In the genomic region with DNA sequence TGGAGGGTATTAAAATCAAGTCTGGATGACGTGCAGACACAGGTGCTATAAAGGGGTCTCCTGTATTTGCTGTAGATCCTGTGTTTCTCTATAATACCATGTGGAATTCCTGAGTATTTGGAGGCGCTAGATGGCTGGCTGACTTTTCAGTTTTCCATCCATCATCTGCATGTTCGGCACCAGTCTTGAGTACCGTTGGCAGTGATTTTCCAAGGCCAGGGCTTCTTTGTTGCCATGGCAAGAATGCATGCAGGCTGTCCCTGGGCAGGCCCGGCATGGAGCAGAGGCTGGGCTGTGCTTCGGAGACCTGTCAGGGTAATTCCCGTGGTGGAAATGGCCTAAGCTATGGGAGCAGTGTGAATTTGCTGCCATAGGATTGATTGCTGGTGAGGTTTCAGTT, we compare ENCODE assay signal across 37 cellular contexts.
"Had no signal": no experiment of that assay in that cellular context is flagged by ENCODE, and none has a peak within 500 bp of the region (broad histone marks: within the 10 kb centered on the region; RNA-seq: fewer than 3 reads in every experiment).

No MANE protein-coding gene starts in this region.

- DNase-seq: activated B cell treated with CpG ODN at 0.5 μM for 24 hours; activated CD4-positive, alpha-beta memory T cell treated with anti-CD3 and anti-CD28 coated beads, Interleukin-2, amount 10 ng/mL, durations not matched to agents 7 days and 5 days; activated CD4-positive, alpha-beta T cell treated with anti-CD3 and anti-CD28 coated beads for 48 hours; activated CD4-positive, alpha-beta T cell treated with anti-CD3 and anti-CD28 coated beads, Interleukin-2, amount 10 ng/mL, durations not matched to agents 7 days and 5 days; activated CD4-positive, alpha-beta T cell treated with anti-CD3 and anti-CD28 coated beads, Interleukin-2, amount 50 U/mL, for 48 hours; activated CD4-positive, CD25-positive, alpha-beta regulatory T cell treated with anti-CD3 and anti-CD28 coated beads, Interleukin-2, amount 50 U/mL, for 72 hours; activated CD8-positive, alpha-beta memory T cell treated with anti-CD3 and anti-CD28 coated beads for 24 hours; activated CD8-positive, alpha-beta memory T cell treated with anti-CD3 and anti-CD28 coated beads, Interleukin-2, amount 50 U/mL, for 4 hours; activated CD8-positive, alpha-beta T cell treated with anti-CD3 and anti-CD28 coated beads, Interleukin-2, amount 10 ng/mL, durations not matched to agents 7 days and 5 days; activated effector memory CD4-positive, alpha-beta T cell treated with anti-CD3 and anti-CD28 coated beads, Interleukin-2, amount 50 U/mL, for 16 hours; activated gamma-delta T cell treated with Interleukin-2 at 50 U/mL for 16 hours; activated naive CD4-positive, alpha-beta T cell; activated naive CD4-positive, alpha-beta T cell treated with anti-CD3 and anti-CD28 coated beads for 36 hours; activated naive CD4-positive, alpha-beta T cell treated with anti-CD3 and anti-CD28 coated beads, Interleukin-2, amount 50 U/mL, for 16 hours; activated naive CD8-positive, alpha-beta T cell treated with anti-CD3 and anti-CD28 coated beads for 36 hours; activated T-cell treated with anti-CD3 and anti-CD28 coated beads for 4 hours; activated T-cell treated with anti-CD3 and anti-CD28 coated beads, Interleukin-2, amount 50 U/mL, for 1 hour; activated T-cell treated with anti-CD3 and anti-CD28 coated beads, Interleukin-2, amount 50 U/mL, for 4 hours; activated T-cell treated with anti-CD3 and anti-CD28 coated beads, Interleukin-2, amount 50 U/mL, for 72 hours; amniotic stem cell; aorta; body of pancreas; brain microvascular endothelial cell; central memory CD4-positive, alpha-beta T cell; T-helper 1 cell; T-helper 2 cell; T-helper 9 cell had no signal

- H3K27ac ChIP-seq: adrenal gland, body of pancreas, brain microvascular endothelial cell, breast epithelium, VCaP had no signal

- H3K36me3 Mint-ChIP-seq: activated naive CD8-positive, alpha-beta T cell treated with anti-CD3 and anti-CD28 coated beads for 36 hours had no signal

- H3K4me3 ChIP-seq: adrenal gland, body of pancreas, breast epithelium had no signal

- FAIRE-seq: astrocyte, TTC549 had no signal

- H3K4me1 ChIP-seq: body of pancreas, breast epithelium had no signal

- H3K27ac Mint-ChIP-seq: activated B cell treated with CpG ODN at 0.5 μM for 24 hours; activated CD4-positive, alpha-beta memory T cell treated with anti-CD3 and anti-CD28 coated beads, Interleukin-2, amount 10 ng/mL, durations not matched to agents 7 days and 5 days; activated CD4-positive, alpha-beta T cell treated with anti-CD3 and anti-CD28 coated beads, Interleukin-2, amount 10 ng/mL, durations not matched to agents 7 days and 5 days; activated CD8-positive, alpha-beta T cell treated with anti-CD3 and anti-CD28 coated beads, Interleukin-2, amount 10 ng/mL, durations not matched to agents 7 days and 5 days; activated naive CD4-positive, alpha-beta T cell treated with anti-CD3 and anti-CD28 coated beads for 36 hours; activated naive CD4-positive, alpha-beta T cell treated with anti-CD3 and anti-CD28 coated beads, Interleukin-2, amount 50 U/mL, for 72 hours; activated naive CD8-positive, alpha-beta T cell treated with anti-CD3 and anti-CD28 coated beads for 36 hours; activated T-cell treated with anti-CD3 and anti-CD28 coated beads, Interleukin-2, amount 50 U/mL, for 72 hours; activated T-helper 1 cell treated with anti-CD3 and anti-CD28 coated beads, Interleukin-12 subunit alpha, Interleukin-12 subunit beta, Interleukin-2, Interleukin-4 antibody, amounts not matched to agents 30 ng/mL and 10 ng/mL and 1 ng/mL, durations not matched to agents 14 hours and 24 hours and 36 hours; activated T-helper 17 cell treated with anti-CD3 and anti-CD28 coated beads, Interleukin-2, amount 50 U/mL, for 72 hours; T-helper 1 cell treated with Interleukin-12 subunit alpha and Interleukin-12 subunit beta and Interleukin-4 antibody, amounts not matched to agents 30 μg/mL and 1 μg/mL, for 36 hours; T-helper 2 cell treated with Interferon-gamma antibody and Interleukin-4, amounts not matched to agents 5 μg/mL and 100 μg/mL, for 36 hours had no signal

- H3K4me1 Mint-ChIP-seq: activated B cell treated with CpG ODN at 0.5 μM for 24 hours; activated T-helper 17 cell treated with anti-CD3 and anti-CD28 coated beads, Interleukin-2, amount 50 U/mL, for 72 hours had no signal

- ATAC-seq: activated CD8-positive, alpha-beta T cell treated with anti-CD3 and anti-CD28 coated beads, Interleukin-2, amount 10 ng/mL, durations not matched to agents 7 days and 5 days; activated naive CD4-positive, alpha-beta T cell treated with anti-CD3 and anti-CD28 coated beads, Interleukin-2, amount 50 U/mL, for 72 hours; activated T-cell treated with anti-CD3 and anti-CD28 coated beads, Interleukin-2, amount 50 U/mL, for 4 hours; activated T-cell treated with anti-CD3 and anti-CD28 coated beads, Interleukin-2, amount 50 U/mL, for 72 hours; activated T-helper 17 cell treated with anti-CD3 and anti-CD28 coated beads, Interleukin-2, amount 50 U/mL, for 72 hours; body of pancreas had no signal

- H3K27me3 Mint-ChIP-seq: activated B cell treated with CpG ODN at 0.5 μM for 24 hours had no signal

- H3K27me3 ChIP-seq: adrenal gland, body of pancreas, brain microvascular endothelial cell, breast epithelium had no signal

- H3K9me3 ChIP-seq: adrenal gland, body of pancreas, breast epithelium had no signal

- H3K4me3 Mint-ChIP-seq: activated B cell treated with CpG ODN at 0.5 μM for 24 hours; activated CD4-positive, alpha-beta memory T cell treated with anti-CD3 and anti-CD28 coated beads, Interleukin-2, amount 10 ng/mL, durations not matched to agents 7 days and 5 days; activated CD4-positive, alpha-beta T cell treated with anti-CD3 and anti-CD28 coated beads, Interleukin-2, amount 10 ng/mL, durations not matched to agents 7 days and 5 days; activated CD8-positive, alpha-beta T cell treated with anti-CD3 and anti-CD28 coated beads, Interleukin-2, amount 10 ng/mL, durations not matched to agents 7 days and 5 days; activated naive CD4-positive, alpha-beta T cell treated with anti-CD3 and anti-CD28 coated beads for 36 hours; activated naive CD8-positive, alpha-beta T cell treated with anti-CD3 and anti-CD28 coated beads for 36 hours; activated T-cell treated with anti-CD3 and anti-CD28 coated beads, Interleukin-2, amount 50 U/mL, for 4 hours; activated T-cell treated with anti-CD3 and anti-CD28 coated beads, Interleukin-2, amount 50 U/mL, for 72 hours; activated T-helper 1 cell treated with anti-CD3 and anti-CD28 coated beads, Interleukin-12 subunit alpha, Interleukin-12 subunit beta, Interleukin-2, Interleukin-4 antibody, amounts not matched to agents 30 ng/mL and 10 ng/mL and 1 ng/mL, durations not matched to agents 14 hours and 24 hours and 36 hours; activated T-helper 17 cell treated with anti-CD3 and anti-CD28 coated beads, Interleukin-2, amount 50 U/mL, for 72 hours; T-helper 1 cell treated with Interleukin-12 subunit alpha and Interleukin-12 subunit beta and Interleukin-4 antibody, amounts not matched to agents 30 μg/mL and 1 μg/mL, for 36 hours; T-helper 2 cell treated with Interferon-gamma antibody and Interleukin-4, amounts not matched to agents 5 μg/mL and 100 μg/mL, for 36 hours had no signal

- H3K36me3 ChIP-seq: adrenal gland, brain microvascular endothelial cell, breast epithelium had no signal

- H3K9me3 Mint-ChIP-seq: activated CD4-positive, alpha-beta memory T cell treated with anti-CD3 and anti-CD28 coated beads, Interleukin-2, amount 10 ng/mL, durations not matched to agents 7 days and 5 days had no signal
